Comparison of ENCODE assay signal across 2 cellular contexts in the genomic region with DNA sequence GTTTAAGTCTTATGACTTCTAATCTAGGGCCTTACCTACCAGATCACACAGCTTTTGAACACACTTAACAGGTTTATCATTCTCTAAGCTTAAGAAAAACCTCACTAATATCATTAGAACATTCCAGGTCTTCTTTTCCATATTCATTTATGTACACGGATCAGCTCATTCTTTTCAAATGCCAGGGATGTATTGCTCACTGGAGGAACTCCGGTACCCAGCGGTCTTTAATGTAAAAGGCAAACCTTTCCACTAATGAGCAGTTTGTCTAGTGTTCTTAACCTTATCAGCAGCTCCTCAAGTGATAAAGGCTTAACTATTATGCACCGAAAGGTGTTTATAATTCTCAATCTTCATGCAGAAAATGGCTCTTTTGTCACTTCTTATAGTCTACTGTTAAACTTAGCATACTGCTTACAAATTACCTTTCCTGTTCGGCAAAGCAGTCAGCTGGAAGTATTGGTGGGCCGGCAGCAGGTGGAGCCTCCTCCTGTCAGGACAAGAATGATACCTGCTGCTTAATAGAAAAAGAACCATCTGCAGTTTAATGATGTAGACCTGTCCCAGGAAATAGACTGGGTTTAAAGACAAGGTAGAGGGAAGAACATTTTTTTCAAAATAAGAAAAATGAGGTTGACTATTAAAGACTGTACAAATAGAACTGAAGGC.
A peak's percentile ranks its signal among the peaks of the same experiment; 100 is the strongest.
TF ChIP-seq lines count a peak whose summit lies in the region.

No MANE protein-coding gene starts in this region.

TF ChIP-seq in HepG2, 621 proteins besides CTCF, POLR2A, EP300 and RAD21:
- TF ChIP-seq PCBP1 (IDR thresholded peaks at IDR 0.05; ENCODE audit: borderline replicate concordance, low read depth, low read length) = no peak
- TF ChIP-seq, protein P1, sequence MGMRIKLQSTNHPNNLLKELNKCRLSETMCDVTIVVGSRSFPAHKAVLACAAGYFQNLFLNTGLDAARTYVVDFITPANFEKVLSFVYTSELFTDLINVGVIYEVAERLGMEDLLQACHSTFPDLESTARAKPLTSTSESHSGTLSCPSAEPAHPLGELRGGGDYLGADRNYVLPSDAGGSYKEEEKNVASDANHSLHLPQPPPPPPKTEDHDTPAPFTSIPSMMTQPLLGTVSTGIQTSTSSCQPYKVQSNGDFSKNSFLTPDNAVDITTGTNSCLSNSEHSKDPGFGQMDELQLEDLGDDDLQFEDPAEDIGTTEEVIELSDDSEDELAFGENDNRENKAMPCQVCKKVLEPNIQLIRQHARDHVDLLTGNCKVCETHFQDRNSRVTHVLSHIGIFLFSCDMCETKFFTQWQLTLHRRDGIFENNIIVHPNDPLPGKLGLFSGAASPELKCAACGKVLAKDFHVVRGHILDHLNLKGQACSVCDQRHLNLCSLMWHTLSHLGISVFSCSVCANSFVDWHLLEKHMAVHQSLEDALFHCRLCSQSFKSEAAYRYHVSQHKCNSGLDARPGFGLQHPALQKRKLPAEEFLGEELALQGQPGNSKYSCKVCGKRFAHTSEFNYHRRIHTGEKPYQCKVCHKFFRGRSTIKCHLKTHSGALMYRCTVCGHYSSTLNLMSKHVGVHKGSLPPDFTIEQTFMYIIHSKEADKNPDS (CRISPR knock-in tag; IDR thresholded peaks at IDR 0.05) = no peak
- TF ChIP-seq STAG1 (CRISPR knock-in tag; IDR thresholded peaks at IDR 0.05) = peak; percentile 38
- TF ChIP-seq, protein P2, sequence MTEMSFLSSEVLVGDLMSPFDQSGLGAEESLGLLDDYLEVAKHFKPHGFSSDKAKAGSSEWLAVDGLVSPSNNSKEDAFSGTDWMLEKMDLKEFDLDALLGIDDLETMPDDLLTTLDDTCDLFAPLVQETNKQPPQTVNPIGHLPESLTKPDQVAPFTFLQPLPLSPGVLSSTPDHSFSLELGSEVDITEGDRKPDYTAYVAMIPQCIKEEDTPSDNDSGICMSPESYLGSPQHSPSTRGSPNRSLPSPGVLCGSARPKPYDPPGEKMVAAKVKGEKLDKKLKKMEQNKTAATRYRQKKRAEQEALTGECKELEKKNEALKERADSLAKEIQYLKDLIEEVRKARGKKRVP (CRISPR knock-in tag; IDR thresholded peaks at IDR 0.05) = no peak

TF ChIP-seq in H1, 55 proteins besides CTCF, POLR2A, EP300 and RAD21:
- TF ChIP-seq TEAD4 (IDR thresholded peaks at IDR 0.05; ENCODE audit: low read depth, low read length) (no peak), TBP (IDR thresholded peaks at IDR 0.05; ENCODE audit: low read depth, low read length) (peak; percentile 49; the same call in 1 of the 2 replicates), TAF7 (optimal IDR thresholded peaks at IDR 0.05; ENCODE audit: borderline replicate concordance, low read depth, low read length) (peak; percentile 68), HDAC6 (IDR thresholded peaks at IDR 0.05; ENCODE audit: low read depth, low read length) (no peak), BCL11A (IDR thresholded peaks at IDR 0.05; ENCODE audit: low read depth in 2 of 2, low read length in 2 of 2) (no peak), BRCA1 (IDR thresholded peaks at IDR 0.05; ENCODE audit: low read depth, low read length) (no peak), POLR2AphosphoS5 (IDR thresholded peaks at IDR 0.05; ENCODE audit: low read depth, low read length) (no peak)
- TF ChIP-seq, protein P3, sequence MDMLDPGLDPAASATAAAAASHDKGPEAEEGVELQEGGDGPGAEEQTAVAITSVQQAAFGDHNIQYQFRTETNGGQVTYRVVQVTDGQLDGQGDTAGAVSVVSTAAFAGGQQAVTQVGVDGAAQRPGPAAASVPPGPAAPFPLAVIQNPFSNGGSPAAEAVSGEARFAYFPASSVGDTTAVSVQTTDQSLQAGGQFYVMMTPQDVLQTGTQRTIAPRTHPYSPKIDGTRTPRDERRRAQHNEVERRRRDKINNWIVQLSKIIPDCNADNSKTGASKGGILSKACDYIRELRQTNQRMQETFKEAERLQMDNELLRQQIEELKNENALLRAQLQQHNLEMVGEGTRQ (IDR thresholded peaks at IDR 0.05; ENCODE audit: low read length) = no peak
TF ChIP-seq in H1: peak in this region for 2.
